7 cellular contexts compared by ENCODE assay signal in the genomic region with DNA sequence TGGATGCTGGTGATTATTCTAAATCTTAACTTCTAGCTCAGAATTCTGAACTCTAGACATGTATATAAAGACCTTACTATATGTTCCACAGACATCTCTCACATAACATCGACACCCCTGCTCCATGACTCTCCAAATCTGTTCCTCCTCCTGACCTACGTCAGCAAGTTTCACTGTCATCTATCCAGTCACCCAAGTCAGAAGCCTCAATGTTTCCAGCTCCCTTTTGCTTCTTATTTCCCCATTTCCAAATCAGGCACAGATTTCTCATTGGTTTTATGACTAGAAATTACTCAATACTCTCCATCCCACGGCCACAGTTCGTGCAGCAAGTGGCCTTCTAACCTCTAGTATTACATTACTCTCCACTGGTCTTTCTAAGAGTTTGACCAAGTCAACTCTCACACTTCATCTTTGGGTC. TPM values are rescaled to one million over a fixed set of nuclear protein-coding genes. Genes with fewer than 3 reads are reported as not detected.
DNase-seq lines count a peak whose midpoint lies in the region; ATAC-seq lines count a peak whose summit lies in the region.

No MANE protein-coding gene starts in this region.

- no peaks in the 10 kb centered on the region for H3K9me3 ChIP-seq in GM23248 (ENCODE audit: low read depth)

- intact Hi-C loops in left colon (cut with DNase I, micrococcal nuclease), result no loop called here

- H3F3A ChIP-seq in GM23248 (ENCODE audit: insufficient read depth), result peaks cover 26% of the 10 kb centered on the region; the same call in 1 of the 2 replicates

- no peaks in the 10 kb centered on the region for H3K9me2 ChIP-seq in GM23248 (ENCODE audit: insufficient read depth)

- H3K27me3 ChIP-seq in GM23248 (replicated peaks; ENCODE audit: insufficient read depth), result no peaks in the 10 kb centered on the region

- peaks cover 100% of the 10 kb centered on the region for H3K79me2 ChIP-seq in GM23248 (ENCODE audit: insufficient read depth)

- no peak overlapping the region for H2AFZ ChIP-seq in GM23248

- ATAC-seq in GM18511 (IDR thresholded peaks at IDR 0.05; ENCODE audit: unreplicated experiment) (peak; percentile 51), left colon (peak; percentile 24)

- H4K20me1 ChIP-seq in GM23248 (ENCODE audit: insufficient read depth), result peaks cover 50% of the 10 kb centered on the region

- H3K4me2 ChIP-seq in GM23248 (ENCODE audit: unreplicated experiment), result no peak overlapping the region

- peak overlapping the region; percentile 66 for H3K27ac ChIP-seq in GM23248

- no peaks in the 10 kb centered on the region for H3K36me3 ChIP-seq in GM23248 (ENCODE audit: low read depth)

- peaks cover 39% of the 10 kb centered on the region for H3K4me1 ChIP-seq in GM23248 (ENCODE audit: insufficient read depth)

- in situ Hi-C loops in GM23248 (cut with MboI), result no loop called here

- DNase-seq in GM23248 (peak; percentile 76), MV-4-11 (lab: John Stamatoyannopoulos, UW) (peak; percentile 96), left colon (no peak), H4 (ENCODE audit: low spot score) (no peak), NCI-H2227 (lab: John Stamatoyannopoulos, UW; ENCODE audit: unreplicated experiment) (no peak), D341Med (ENCODE audit: low spot score) (no peak)

- no peak overlapping the region for H3K9ac ChIP-seq in GM23248

- WGBS in GM23248 (ENCODE audit: low coverage in 1 of 2, low lambda C conversion rate in 2 of 2, missing lambda C conversion rate in 2 of 2), 2 experiments, result 18 to 30% methylated on average over 4 of the region's 4 CpGs

- no peak overlapping the region for H3K4me3 ChIP-seq in GM23248

RNA-seq across cellular contexts. Expression of a gene that starts 28.5 kb away (rescaled TPM):
- total RNA-seq in GM23248 (2014; rRNA removed; shearing (Covaris generic)), result 12.5 and 19.1 TPM in 2 replicates
- 10.6 and 10.7 TPM in 2 replicates for polyA plus RNA-seq in GM23248 (2016; fragmentation: Nextera tagmentation; extraction: Ambion mirVana)
- total RNA-seq in left colon, result 10 to 100 TPM; 32.3 to 36.9 TPM
- 8.2 and 9.4 TPM in 2 replicates for total RNA-seq in H4 (2014; rRNA removed; shearing (Covaris generic))

Comparison
In these comparisons a context has a peak if more than half of its experiments do, and no peak if none do; other contexts are left out.
1. DNase-seq: peak in GM23248 (single experiment) and MV-4-11 (single experiment); none in left colon (0 of 2), H4 (single experiment), NCI-H2227 (single experiment) and D341Med (single experiment).